8 cellular contexts compared by ENCODE assay signal in genomic region chr2:112254466-112255240, GRCh38. TPM values are rescaled to one million over a fixed set of nuclear protein-coding genes. Genes with fewer than 3 reads are reported as not detected.
DNase-seq lines count a peak whose midpoint lies in the region; ATAC-seq and TF ChIP-seq lines count a peak whose summit lies in the region.

ZC3H8 (minus strand) TSS chr2:112255042; CDS start chr2:112254981, 61 bp downstream.

- H3K27ac ChIP-seq in GM23338 (ENCODE audit: low read depth), result peak within 1 kb of the TSS; percentile 78; the same call in 1 of the 2 replicates

- DNase-seq in EL, result peak; percentile 89
- peak; percentile 95 for DNase-seq in GM23338 (ENCODE audit: low spot score)
- peak; percentile 82 for DNase-seq in LHCN-M2 (ENCODE audit: low read depth)
- DNase-seq in RPMI7951 (ENCODE audit: low read depth), result peak; percentile 86
- peak; percentile 96 for DNase-seq in activated T-helper 1 cell treated with anti-CD3 and anti-CD28 coated beads, Interleukin-12 subunit alpha, Interleukin-12 subunit beta, Interleukin-2, Interleukin-4 antibody, amounts not matched to agents 30 ng/mL and 10 ng/mL and 1 ng/mL, durations not matched to agents 14 hours and 24 hours and 36 hours (ENCODE audit: low spot score)
- DNase-seq in fibroblast of gingiva (ENCODE audit: low read depth), result peak; percentile 81
- DNase-seq in naive B cell, result peak; percentile 97

- intact Hi-C loops in activated T-helper 1 cell treated with anti-CD3 and anti-CD28 coated beads, Interleukin-12 subunit alpha, Interleukin-12 subunit beta, Interleukin-2, Interleukin-4 antibody, amounts not matched to agents 30 ng/mL and 10 ng/mL and 1 ng/mL, durations not matched to agents 14 hours and 24 hours and 36 hours (cut with micrococcal nuclease), result loop anchor here (1.0 to 10.0 kb wide), 9 partner anchors 21 to 510 kb away; partner anchors contain the start of genes ANAPC1, CHCHD5, CKAP2L and POLR1B

- H3F3A ChIP-seq in GM23338 (replicated peaks; ENCODE audit: low read depth), result no peaks in the 10 kb centered on the region

- H3K9me3 Mint-ChIP-seq in GM23338, result no peaks in the 10 kb centered on the region
- no peaks in the 10 kb centered on the region for H3K9me3 Mint-ChIP-seq in activated T-helper 1 cell treated with anti-CD3 and anti-CD28 coated beads, Interleukin-12 subunit alpha, Interleukin-12 subunit beta, Interleukin-2, Interleukin-4 antibody, amounts not matched to agents 30 ng/mL and 10 ng/mL and 1 ng/mL, durations not matched to agents 14 hours and 24 hours and 36 hours
- no peaks in the 10 kb centered on the region for H3K9me3 Mint-ChIP-seq in naive B cell
- H3K9me3 Mint-ChIP-seq in stimulated activated memory B cell treated with anti-CD40 and anti-IgM and Interleukin-4, amounts not matched to agents 10 μg/mL and 1 μg/mL and 100 μg/mL, for 72 hours, result no peaks in the 10 kb centered on the region

- no peak for TF ChIP-seq CTCF in GM23338 (conservative IDR thresholded peaks at IDR 0.05; ENCODE audit: low read depth in 2 of 2)

- H3K79me2 ChIP-seq in GM23338 (replicated peaks; ENCODE audit: insufficient read depth), result peaks cover 8% of the 10 kb centered on the region; the same call in 1 of the 2 replicates

- no peaks in the 10 kb centered on the region; the same call in 2 of the 3 replicates for H3K36me3 Mint-ChIP-seq in GM23338 (ENCODE audit: low read depth)
- peaks cover 7% of the 10 kb centered on the region for H3K36me3 Mint-ChIP-seq in activated T-helper 1 cell treated with anti-CD3 and anti-CD28 coated beads, Interleukin-12 subunit alpha, Interleukin-12 subunit beta, Interleukin-2, Interleukin-4 antibody, amounts not matched to agents 30 ng/mL and 10 ng/mL and 1 ng/mL, durations not matched to agents 14 hours and 24 hours and 36 hours (ENCODE audit: low read depth)
- H3K36me3 Mint-ChIP-seq in naive B cell, result no peaks in the 10 kb centered on the region
- peaks cover 4% of the 10 kb centered on the region for H3K36me3 Mint-ChIP-seq in stimulated activated memory B cell treated with anti-CD40 and anti-IgM and Interleukin-4, amounts not matched to agents 10 μg/mL and 1 μg/mL and 100 μg/mL, for 72 hours

- H2AFZ ChIP-seq in GM23338, result peak within 1 kb of the TSS; percentile 99

- no peaks in the 10 kb centered on the region for H3K36me3 ChIP-seq in GM23338 (ENCODE audit: insufficient read depth)

- peaks cover 6% of the 10 kb centered on the region; the same call in 2 of the 3 replicates for H3K4me1 Mint-ChIP-seq in GM23338
- peaks cover 27% of the 10 kb centered on the region for H3K4me1 Mint-ChIP-seq in activated T-helper 1 cell treated with anti-CD3 and anti-CD28 coated beads, Interleukin-12 subunit alpha, Interleukin-12 subunit beta, Interleukin-2, Interleukin-4 antibody, amounts not matched to agents 30 ng/mL and 10 ng/mL and 1 ng/mL, durations not matched to agents 14 hours and 24 hours and 36 hours (ENCODE audit: low read depth)
- H3K4me1 Mint-ChIP-seq in naive B cell, result peaks cover 6 to 15% (median 15%) of the 10 kb centered on the region in 3 donors
- H3K4me1 Mint-ChIP-seq in stimulated activated memory B cell treated with anti-CD40 and anti-IgM and Interleukin-4, amounts not matched to agents 10 μg/mL and 1 μg/mL and 100 μg/mL, for 72 hours, result peaks cover 11% of the 10 kb centered on the region

- peak within 1 kb of the TSS; percentile 88 for H3K4me3 ChIP-seq in GM23338

- no peaks in the 10 kb centered on the region for H3K9me2 ChIP-seq in GM23338 (ENCODE audit: insufficient read depth)

- no peaks in the 10 kb centered on the region for H3K27me3 ChIP-seq in GM23338 (ENCODE audit: insufficient read depth)

- H4K20me1 ChIP-seq in GM23338 (replicated peaks; ENCODE audit: insufficient read depth), result no peaks in the 10 kb centered on the region

- H3K27ac Mint-ChIP-seq in GM23338 (no peak within 1 kb of the TSS), naive B cell (peak within 1 kb of the TSS; percentile 84 to 98 (median 94))
- peak within 1 kb of the TSS; percentile 91 for H3K27ac Mint-ChIP-seq in activated T-helper 1 cell treated with anti-CD3 and anti-CD28 coated beads, Interleukin-12 subunit alpha, Interleukin-12 subunit beta, Interleukin-2, Interleukin-4 antibody, amounts not matched to agents 30 ng/mL and 10 ng/mL and 1 ng/mL, durations not matched to agents 14 hours and 24 hours and 36 hours
- no peak within 1 kb of the TSS for H3K27ac Mint-ChIP-seq in stimulated activated memory B cell treated with anti-CD40 and anti-IgM and Interleukin-4, amounts not matched to agents 10 μg/mL and 1 μg/mL and 100 μg/mL, for 72 hours

- H3K4me1 ChIP-seq in GM23338 (ENCODE audit: insufficient read depth), result peaks cover 8% of the 10 kb centered on the region

- H3K4me3 Mint-ChIP-seq in GM23338 (peak within 1 kb of the TSS; percentile 84), naive B cell (peak within 1 kb of the TSS; percentile 83 to 96 (median 91))
- H3K4me3 Mint-ChIP-seq in activated T-helper 1 cell treated with anti-CD3 and anti-CD28 coated beads, Interleukin-12 subunit alpha, Interleukin-12 subunit beta, Interleukin-2, Interleukin-4 antibody, amounts not matched to agents 30 ng/mL and 10 ng/mL and 1 ng/mL, durations not matched to agents 14 hours and 24 hours and 36 hours, result peak within 1 kb of the TSS; percentile 50
- H3K4me3 Mint-ChIP-seq in stimulated activated memory B cell treated with anti-CD40 and anti-IgM and Interleukin-4, amounts not matched to agents 10 μg/mL and 1 μg/mL and 100 μg/mL, for 72 hours, result no peak within 1 kb of the TSS

- ATAC-seq in GM23338 (peak; percentile 97), naive B cell (ENCODE audit: low read depth in 2 of 2) (peak; percentile 90 to 91)
- peak; percentile 96 for ATAC-seq in stimulated activated memory B cell treated with anti-CD40 and anti-IgM and Interleukin-4, amounts not matched to agents 10 μg/mL and 1 μg/mL and 100 μg/mL, for 72 hours

- no peaks in the 10 kb centered on the region for H3K27me3 Mint-ChIP-seq in GM23338 (ENCODE audit: insufficient read depth, low read depth, poor library complexity)
- no peaks in the 10 kb centered on the region for H3K27me3 Mint-ChIP-seq in activated T-helper 1 cell treated with anti-CD3 and anti-CD28 coated beads, Interleukin-12 subunit alpha, Interleukin-12 subunit beta, Interleukin-2, Interleukin-4 antibody, amounts not matched to agents 30 ng/mL and 10 ng/mL and 1 ng/mL, durations not matched to agents 14 hours and 24 hours and 36 hours (ENCODE audit: insufficient read depth)
- H3K27me3 Mint-ChIP-seq in naive B cell, result no peaks in the 10 kb centered on the region
- no peaks in the 10 kb centered on the region for H3K27me3 Mint-ChIP-seq in stimulated activated memory B cell treated with anti-CD40 and anti-IgM and Interleukin-4, amounts not matched to agents 10 μg/mL and 1 μg/mL and 100 μg/mL, for 72 hours

- peak within 1 kb of the TSS; percentile 98 for H3K4me2 ChIP-seq in GM23338

TF ChIP-seq in GM23338, 12 proteins besides CTCF, POLR2A, EP300 and RAD21:
- TF ChIP-seq CREB1 (CRISPR knock-in tag; IDR thresholded peaks at IDR 0.05; ENCODE audit: low read depth), result peak; percentile 28; the same call in 1 of the 2 replicates
- peak; percentile 85 for TF ChIP-seq POLR2AphosphoS5 (IDR thresholded peaks at IDR 0.05; ENCODE audit: low read depth)
- no peak for TF ChIP-seq ZNF114 (CRISPR knock-in tag; IDR thresholded peaks at IDR 0.05)

RNA-seq across cellular contexts. Expression of gene ZC3H8, which starts in this region (rescaled TPM):
- total RNA-seq in GM23338 (2014; rRNA removed; shearing (Covaris generic)), result 3.0 and 13.3 TPM in 2 replicates
- polyA plus RNA-seq in GM23338 (2016; fragmentation: Nextera tagmentation; extraction: Ambion mirVana), result 42.8 and 49.1 TPM in 2 replicates
- 3.4 and 5.0 TPM in 2 replicates for total RNA-seq in LHCN-M2 (2014; rRNA removed)
- polyA plus RNA-seq in LHCN-M2 (2012), result 1.8 TPM
- total RNA-seq in RPMI7951 (2014; rRNA removed; shearing (Covaris generic)), result 10.3 and 10.5 TPM in 2 replicates
- total RNA-seq in activated T-helper 1 cell treated with anti-CD3 and anti-CD28 coated beads, Interleukin-12 subunit alpha, Interleukin-12 subunit beta, Interleukin-2, Interleukin-4 antibody, amounts not matched to agents 30 ng/mL and 10 ng/mL and 1 ng/mL, durations not matched to agents 14 hours and 24 hours and 36 hours, result 32.9 and 37.4 TPM in 2 replicates
- 10 to 100 TPM in 4 of 6 donors, 1 to 10 TPM in 2; 4.6 to 17.8 (median 13.3) TPM for polyA plus RNA-seq in naive B cell (ENCODE audit: low read depth in 6 of 6)

Comparison
In these comparisons a context has a peak if more than half of its experiments do, and no peak if none do; other contexts are left out.
1. Peak in every context shown above with its lines: DNase-seq, ATAC-seq, H3K4me3 ChIP-seq and H3K27ac ChIP-seq.
2. H3K27ac Mint-ChIP-seq: peak in activated T-helper 1 cell treated with anti-CD3 and anti-CD28 coated beads, Interleukin-12 subunit alpha, Interleukin-12 subunit beta, Interleukin-2, Interleukin-4 antibody, amounts not matched to agents 30 ng/mL and 10 ng/mL and 1 ng/mL, durations not matched to agents 14 hours and 24 hours and 36 hours (single experiment) and naive B cell (6 of 6); none in GM23338 (single experiment) and stimulated activated memory B cell treated with anti-CD40 and anti-IgM and Interleukin-4, amounts not matched to agents 10 μg/mL and 1 μg/mL and 100 μg/mL, for 72 hours (single experiment).